11 cellular contexts compared by ENCODE assay signal in genomic region chr19:1852729-1853128, GRCh38. TPM values are rescaled to one million over a fixed set of nuclear protein-coding genes. Genes with fewer than 3 reads are reported as not detected.
A peak's percentile ranks its signal among the peaks of the same experiment; 100 is the strongest.
DNase-seq lines count a peak whose midpoint lies in the region; ATAC-seq lines count a peak whose summit lies in the region.
"Had no signal": no experiment of that assay in that cellular context is flagged by ENCODE, and none has a peak within 500 bp of the region (broad histone marks: within the 10 kb centered on the region; RNA-seq: fewer than 3 reads in every experiment).

No MANE protein-coding gene starts in this region.

- H3K27ac ChIP-seq in right cardiac atrium (ENCODE audit: low read length) (no peak overlapping the region), temporal lobe (ENCODE audit: low read depth, low read length) (peak overlapping the region; percentile 36)
- peak overlapping the region; percentile 65 for H3K27ac ChIP-seq in effector memory CD4-positive, alpha-beta T cell (ENCODE audit: insufficient read depth, low read length, poor library complexity, severe bottlenecking)
- H3K27ac ChIP-seq: foreskin keratinocyte had no signal

- H3K36me3 ChIP-seq in NT2/D1 (ENCODE audit: insufficient read depth, insufficient read length, low read length): peaks cover 19% of the 10 kb centered on the region
- no peaks in the 10 kb centered on the region for H3K36me3 ChIP-seq in effector memory CD4-positive, alpha-beta T cell (ENCODE audit: control insufficient read depth, insufficient read depth, low read length)

- H3K9me3 ChIP-seq in right cardiac atrium (ENCODE audit: control insufficient read depth, low read length) (no peaks in the 10 kb centered on the region), NT2/D1 (ENCODE audit: insufficient read depth, low read length) (no peaks in the 10 kb centered on the region)
- H3K9me3 ChIP-seq in effector memory CD4-positive, alpha-beta T cell (ENCODE audit: control insufficient read depth, low read length): no peaks in the 10 kb centered on the region
- H3K9me3 ChIP-seq: left lung, upper lobe of left lung had no signal

- DNase-seq in right cardiac atrium: peak in 2 of 3 donors; percentile 57 to 67
- DNase-seq in Right ventricle myocardium inferior (ENCODE audit: missing footprints): no peak
- no peak for DNase-seq in NT2/D1 (ENCODE audit: low read depth, low spot score)
- DNase-seq in effector memory CD4-positive, alpha-beta T cell: no peak
- no peak for DNase-seq in AML-193 (lab: John Stamatoyannopoulos, UW)
- DNase-seq in amniotic stem cell (lab: John Stamatoyannopoulos, UW): no peak

- H3K4me1 ChIP-seq in right cardiac atrium (ENCODE audit: control insufficient read depth, insufficient read depth, low read length): no peaks in the 10 kb centered on the region
- peaks cover 29% of the 10 kb centered on the region for H3K4me1 ChIP-seq in NT2/D1 (ENCODE audit: insufficient read depth, insufficient read length)
- peaks cover 60% of the 10 kb centered on the region for H3K4me1 ChIP-seq in effector memory CD4-positive, alpha-beta T cell (ENCODE audit: control insufficient read depth, insufficient read depth, low read length, poor library complexity, severe bottlenecking)

- H3K27me3 ChIP-seq in right cardiac atrium (ENCODE audit: control insufficient read depth, insufficient read depth): no peaks in the 10 kb centered on the region
- no peaks in the 10 kb centered on the region for H3K27me3 ChIP-seq in NT2/D1 (ENCODE audit: insufficient read depth, insufficient read length)
- no peaks in the 10 kb centered on the region for H3K27me3 ChIP-seq in effector memory CD4-positive, alpha-beta T cell (replicated peaks; ENCODE audit: control insufficient read depth, insufficient read depth, low read length, poor library complexity, severe bottlenecking)
- H3K27me3 ChIP-seq: foreskin keratinocyte, left lung, upper lobe of left lung had no signal

- H3K4me3 ChIP-seq in right cardiac atrium (ENCODE audit: low read length): no peak overlapping the region
- no peak overlapping the region for H3K4me3 ChIP-seq in NT2/D1 (ENCODE audit: insufficient read length, low read depth)
- H3K4me3 ChIP-seq in effector memory CD4-positive, alpha-beta T cell (ENCODE audit: insufficient read depth, low read depth, low read length, poor library complexity, severe bottlenecking): peak overlapping the region; percentile 37
- H3K4me3 ChIP-seq: left lung had no signal

- ATAC-seq in right cardiac atrium (no peak), Right ventricle myocardium inferior (no peak), GM19328 (IDR thresholded peaks at IDR 0.05; ENCODE audit: unreplicated experiment) (no peak)

- H3K9ac ChIP-seq in NT2/D1 (ENCODE audit: insufficient read length, low read depth): peak overlapping the region; percentile 81

- intact Hi-C loops in right cardiac atrium (cut with DNase I) (no loop called here), Right ventricle myocardium inferior (cut with DNase I) (no loop called here)

- WGBS in right cardiac atrium: 84% methylated on average over 8 of the region's 8 CpGs

RNA-seq across cellular contexts. Expression of gene REXO1, which starts 4.4 kb away (rescaled TPM):
- total RNA-seq in right cardiac atrium (10 to 100 TPM; 12.8 to 22.1 (median 17.4) TPM), Right ventricle myocardium inferior (17.8 TPM), temporal lobe (9.6 TPM)
- 15.3 TPM for polyA plus RNA-seq in right cardiac atrium

RNA-seq across cellular contexts. Expression of gene KLF16, which starts 10.7 kb away (rescaled TPM):
- 10 to 100 TPM in 1 of 4 donors, 1 to 10 TPM in 3; 6.4 to 11.1 (median 7.3) TPM for total RNA-seq in right cardiac atrium
- 4.5 TPM for polyA plus RNA-seq in right cardiac atrium
- 11.0 TPM for total RNA-seq in Right ventricle myocardium inferior
- 3.4 TPM for total RNA-seq in temporal lobe

RNA-seq across cellular contexts. Expression of gene ABHD17A, which starts 32.6 kb away (rescaled TPM):
- total RNA-seq in right cardiac atrium: 10 to 100 TPM; 64.4 to 71.3 (median 68.3) TPM
- 96.0 TPM for polyA plus RNA-seq in right cardiac atrium
- 61.5 TPM for total RNA-seq in Right ventricle myocardium inferior
- total RNA-seq in temporal lobe: 22.6 TPM

RNA-seq across cellular contexts. Expression of gene ATP8B3, which starts 40.7 kb away (rescaled TPM):
- total RNA-seq in right cardiac atrium: 1 to 10 TPM in 3 of 4 donors, under 1 TPM in 1; 0.53 to 1.9 (median 1.5) TPM
- 0.97 TPM for polyA plus RNA-seq in right cardiac atrium
- 0.68 TPM for total RNA-seq in Right ventricle myocardium inferior
- total RNA-seq in temporal lobe: under 0.01 TPM

RNA-seq across cellular contexts. Expression of gene ADAT3, which starts 52.5 kb away (rescaled TPM):
- total RNA-seq in right cardiac atrium (1 to 10 TPM; 1.2 to 2.7 (median 2.0) TPM), Right ventricle myocardium inferior (1.6 TPM), temporal lobe (0.74 TPM)
- 1.8 TPM for polyA plus RNA-seq in right cardiac atrium

Comparison
In these comparisons a context has a peak if more than half of its experiments do, and no peak if none do; other contexts are left out.
1. DNase-seq: peak in right cardiac atrium (2 of 3); none in Right ventricle myocardium inferior (single experiment), NT2/D1 (single experiment), effector memory CD4-positive, alpha-beta T cell (0 of 3), AML-193 (0 of 2) and amniotic stem cell (single experiment).